ENCODE assay signal across 2 cellular contexts in the genomic region with DNA sequence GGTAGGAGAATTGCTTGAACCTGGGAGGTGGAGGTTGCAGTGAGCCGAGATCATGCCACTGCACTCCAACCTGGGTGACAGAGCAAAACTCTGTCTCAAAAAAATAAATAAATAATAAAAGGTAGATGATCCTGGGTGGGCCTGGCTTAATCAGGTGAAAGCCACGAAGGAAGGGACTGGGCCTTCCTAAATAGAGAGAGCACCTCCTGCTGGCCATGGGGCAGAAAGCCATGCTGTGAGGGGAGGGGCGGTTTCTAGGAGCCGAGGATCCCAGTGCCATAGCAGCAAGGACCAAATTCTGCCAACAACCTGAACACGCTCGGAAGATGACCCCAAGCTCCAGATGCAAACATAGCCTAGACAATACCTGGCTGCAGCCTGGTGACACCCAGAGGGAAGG.
TF ChIP-seq lines count a peak whose summit lies in the region.

No MANE protein-coding gene starts in this region.

TF ChIP-seq in IMR-90, 13 proteins besides CTCF, POLR2A, EP300 and RAD21:
- peak; percentile 59; the same call in 1 of the 2 replicates for TF ChIP-seq MAZ (IDR thresholded peaks at IDR 0.05; ENCODE audit: borderline replicate concordance, low read depth, low read length)
- TF ChIP-seq SMC3 (IDR thresholded peaks at IDR 0.05; ENCODE audit: low read depth, low read length), result peak; percentile 23
- TF ChIP-seq NFE2L2 (IDR thresholded peaks at IDR 0.05; ENCODE audit: low read depth, low read length), result no peak
- no peak for TF ChIP-seq MXI1 (IDR thresholded peaks at IDR 0.05; ENCODE audit: borderline replicate concordance, low read depth, low read length)

TF ChIP-seq in GM12878, 131 proteins besides CTCF, POLR2A, EP300 and RAD21:
- TF ChIP-seq, protein P1, sequence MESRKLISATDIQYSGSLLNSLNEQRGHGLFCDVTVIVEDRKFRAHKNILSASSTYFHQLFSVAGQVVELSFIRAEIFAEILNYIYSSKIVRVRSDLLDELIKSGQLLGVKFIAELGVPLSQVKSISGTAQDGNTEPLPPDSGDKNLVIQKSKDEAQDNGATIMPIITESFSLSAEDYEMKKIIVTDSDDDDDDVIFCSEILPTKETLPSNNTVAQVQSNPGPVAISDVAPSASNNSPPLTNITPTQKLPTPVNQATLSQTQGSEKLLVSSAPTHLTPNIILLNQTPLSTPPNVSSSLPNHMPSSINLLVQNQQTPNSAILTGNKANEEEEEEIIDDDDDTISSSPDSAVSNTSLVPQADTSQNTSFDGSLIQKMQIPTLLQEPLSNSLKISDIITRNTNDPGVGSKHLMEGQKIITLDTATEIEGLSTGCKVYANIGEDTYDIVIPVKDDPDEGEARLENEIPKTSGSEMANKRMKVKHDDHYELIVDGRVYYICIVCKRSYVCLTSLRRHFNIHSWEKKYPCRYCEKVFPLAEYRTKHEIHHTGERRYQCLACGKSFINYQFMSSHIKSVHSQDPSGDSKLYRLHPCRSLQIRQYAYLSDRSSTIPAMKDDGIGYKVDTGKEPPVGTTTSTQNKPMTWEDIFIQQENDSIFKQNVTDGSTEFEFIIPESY (IDR thresholded peaks at IDR 0.05), result no peak
- TF ChIP-seq MTA3 (IDR thresholded peaks at IDR 0.05; ENCODE audit: borderline replicate concordance, low read length), result no peak
